In genomic region chr3:100106531-100107155, GRCh38 we compare ENCODE assay signal across 10 cellular contexts. TPM values are rescaled to one million over a fixed set of nuclear protein-coding genes. Genes with fewer than 3 reads are reported as not detected.
DNase-seq lines count a peak whose midpoint lies in the region; ATAC-seq, FAIRE-seq and TF ChIP-seq lines count a peak whose summit lies in the region.
"Had no signal": no experiment of that assay in that cellular context is flagged by ENCODE, and none has a peak within 500 bp of the region (broad histone marks: within the 10 kb centered on the region; RNA-seq: fewer than 3 reads in every experiment).

No MANE protein-coding gene starts in this region.

- TF ChIP-seq EP300 in HepG2 (IDR thresholded peaks at IDR 0.05; ENCODE audit: low read depth in 2 of 2, low read length in 2 of 2) (no peak), HepG2 (CRISPR knock-in tag; IDR thresholded peaks at IDR 0.05; ENCODE audit: borderline replicate concordance) (no peak)

- H3K4me1 Mint-ChIP-seq in nephron, result peaks cover 76% of the 10 kb centered on the region

- no peaks in the 10 kb centered on the region for H3K79me2 ChIP-seq in HepG2 (ENCODE audit: insufficient read depth, low read length)

- no peak for TF ChIP-seq CTCF in HL-60 (IDR thresholded peaks at IDR 0.05; ENCODE audit: insufficient read depth, low read length)
- TF ChIP-seq CTCF in astrocyte of the cerebellum (IDR thresholded peaks at IDR 0.05; ENCODE audit: low read depth, low read length, missing control alignments), result no peak
- TF ChIP-seq CTCF in nephron (IDR thresholded peaks at IDR 0.05; ENCODE audit: unreplicated experiment in 3 of 3), result no peak
- TF ChIP-seq CTCF in HepG2 (CRISPR knock-in tag; IDR thresholded peaks at IDR 0.05), result no peak

- no peak overlapping the region for H3K4me3 Mint-ChIP-seq in nephron

- H3K27ac Mint-ChIP-seq in nephron, result peak overlapping the region; percentile 48 to 85 (median 67)

- ATAC-seq in HG03442 (IDR thresholded peaks at IDR 0.05; ENCODE audit: unreplicated experiment) (no peak), GM21423 (IDR thresholded peaks at IDR 0.05; ENCODE audit: unreplicated experiment) (no peak), HepG2 (no peak)

- peak overlapping the region; percentile 74 for H3K27ac ChIP-seq in HL-60 (replicated peaks)
- H3K27ac ChIP-seq in HepG2 (ENCODE audit: extremely low read length, insufficient read depth, low read length), result no peak overlapping the region

- H3K4me2 ChIP-seq in HepG2 (ENCODE audit: low read depth, low read length), result no peak overlapping the region

- H3K4me1 ChIP-seq in HepG2 (ENCODE audit: insufficient read depth, low read length), result peaks cover 59% of the 10 kb centered on the region

- in situ Hi-C loops in astrocyte of the cerebellum (cut with HindIII; ENCODE audit: low sequenced_read_pairs) (no loop called here), HepG2 (cut with HindIII; ENCODE audit: extremely low pct_ligation_motif_present, low pct_unique_long_range_greater_than_20kb) (no loop called here)

- intact Hi-C loops in HepG2 (cut with micrococcal nuclease; ENCODE audit: unreplicated experiment), result no loop called here

- BruUV-seq in HepG2 (replicated peaks; lab: Mats Ljungman, UMichigan), result no TSS peak

- no peaks in the 10 kb centered on the region for H3K27me3 Mint-ChIP-seq in nephron (ENCODE audit: low read depth)
- H3K27me3 Mint-ChIP-seq: IgD-negative memory B cell had no signal

- CTCF ChIA-PET in HepG2 (lab: Yijun Ruan, JAX; ENCODE audit: low intra/inter-chr PET ratio, low total read pairs), result no interaction called here

- H3K27me3 ChIP-seq in HL-60 (ENCODE audit: insufficient read depth, poor library complexity, severe bottlenecking), result no peaks in the 10 kb centered on the region
- no peaks in the 10 kb centered on the region for H3K27me3 ChIP-seq in HepG2 (ENCODE audit: control insufficient read depth in 1 of 2, insufficient read depth in 2 of 2, low read length in 2 of 2)

- H3K36me3 Mint-ChIP-seq in nephron (ENCODE audit: low read depth), result no peaks in the 10 kb centered on the region

- DNase-seq in EH (ENCODE audit: low read depth) (peak; percentile 79), HL-60 (ENCODE audit: low read depth in 1 of 2, low spot score in 1 of 2) (no peak), astrocyte of the cerebellum (ENCODE audit: low read depth) (peak; percentile 57), HepG2 (ENCODE audit: low spot score) (no peak)
- DNase-seq: left cardiac atrium had no signal

- no peak overlapping the region for H2AFZ ChIP-seq in HepG2 (ENCODE audit: low read length)

- no peak for TF ChIP-seq RAD21 in HepG2 (CRISPR knock-in tag; IDR thresholded peaks at IDR 0.05)

- POLR2A ChIA-PET in HepG2 (lab: Yijun Ruan, JAX), result interaction anchor here (1.8 to 1.9 kb wide), 2 partner anchors 9 to 30 kb away, joined by 4 to 5 read pairs; no protein-coding TSS in a partner anchor

- H3K4me3 ChIP-seq in HL-60 (replicated peaks; ENCODE audit: insufficient read depth, low read length) (no peak overlapping the region), astrocyte of the cerebellum (ENCODE audit: low read depth, low read length) (no peak overlapping the region), HepG2 (replicated peaks in 1 of 3; ENCODE audit: insufficient read depth in 1 of 3, low read depth in 2 of 3, low read length in 3 of 3) (no peak overlapping the region)

- no peak for FAIRE-seq in HepG2 (lab: Jason Lieb, UNC)

- no peaks in the 10 kb centered on the region for H3K9me3 ChIP-seq in HepG2 (ENCODE audit: low read length)

- H3K36me3 ChIP-seq in HepG2 (replicated peaks in 1 of 2; ENCODE audit: control insufficient read depth in 1 of 2, insufficient read depth in 2 of 2, low read length in 2 of 2), result no peaks in the 10 kb centered on the region

- no peak for TF ChIP-seq POLR2A in HepG2 (IDR thresholded peaks at IDR 0.05; ENCODE audit: insufficient read depth in 1 of 2, low read depth in 2 of 2, low read length in 2 of 2)

- H3K9me3 Mint-ChIP-seq in nephron, result no peaks in the 10 kb centered on the region
- H3K9me3 Mint-ChIP-seq: IgD-negative memory B cell had no signal

- no peak overlapping the region for H3K9ac ChIP-seq in HepG2 (ENCODE audit: insufficient read depth, low read depth, low read length)

- no peaks in the 10 kb centered on the region for H4K20me1 ChIP-seq in HepG2 (ENCODE audit: insufficient read depth, low read length)

TF ChIP-seq in HepG2, 621 proteins besides CTCF, POLR2A, EP300 and RAD21:
- no peak for TF ChIP-seq ZNF235 (CRISPR knock-in tag; IDR thresholded peaks at IDR 0.05; ENCODE audit: borderline replicate concordance)
- TF ChIP-seq RARA (CRISPR knock-in tag; IDR thresholded peaks at IDR 0.05), result no peak
- TF ChIP-seq SMC3 (IDR thresholded peaks at IDR 0.05; ENCODE audit: low read length), result no peak
- no peak for TF ChIP-seq NFKBIZ (CRISPR knock-in tag; IDR thresholded peaks at IDR 0.05)
- no peak for TF ChIP-seq DBP (CRISPR knock-in tag; IDR thresholded peaks at IDR 0.05; ENCODE audit: not compliant biosample characterization)
- TF ChIP-seq MAFF (IDR thresholded peaks at IDR 0.05; ENCODE audit: low read depth, low read length), result no peak
- TF ChIP-seq ZUFSP (CRISPR knock-in tag; IDR thresholded peaks at IDR 0.05; ENCODE audit: borderline replicate concordance), result no peak
- no peak for TF ChIP-seq GATA4 (IDR thresholded peaks at IDR 0.05; ENCODE audit: borderline replicate concordance, low read depth)

RNA-seq across cellular contexts. Expression of gene FILIP1L, which starts 7.7 kb away (rescaled TPM):
- 8.1 and 10.2 TPM in 2 replicates for total RNA-seq in HepG2 (2016; rRNA removed; fragmentation: Illumina TruSeq; extraction: Trizol)
- 1.0 and 1.1 TPM in 2 replicates for total RNA-seq in HepG2 (2016; cell fraction: cytosol; rRNA removed; fragmentation: Illumina TruSeq; extraction: Trizol; ENCODE audit: low read depth)
- 7.7 and 10.2 TPM in 2 replicates for total RNA-seq in HepG2 (2016; cell fraction: insoluble cytoplasmic fraction; rRNA removed; fragmentation: Illumina TruSeq; extraction: Trizol)
- 2.4 and 3.3 TPM in 2 replicates for total RNA-seq in HepG2 (2016; cell fraction: membrane; rRNA removed; fragmentation: Illumina TruSeq; extraction: Trizol)
- total RNA-seq in HepG2 (2016; cell fraction: nucleus; rRNA removed; fragmentation: Illumina TruSeq; extraction: Trizol), result 5.5 and 5.9 TPM in 2 replicates
- 166 and 187 TPM in 2 replicates for polyA plus RNA-seq in HepG2 (2011; rRNA removed)
- polyA plus RNA-seq in HepG2 (2011; cell fraction: cytosol; rRNA removed), result 125 and 126 TPM in 2 replicates
- polyA plus RNA-seq in HepG2 (2011; cell fraction: nucleus; rRNA removed), result 122 and 131 TPM in 2 replicates
- 68.2 and 110 TPM in 2 replicates for polyA plus RNA-seq in HepG2 (2012)
- polyA plus RNA-seq in HepG2 (2016; cell fraction: cytosol; fragmentation: Illumina TruSeq; extraction: Trizol; ENCODE audit: low read depth), result 0.85 and 0.89 TPM in 2 replicates
- polyA plus RNA-seq in HepG2 (2016; cell fraction: insoluble cytoplasmic fraction; fragmentation: Illumina TruSeq; extraction: Trizol; ENCODE audit: low read depth), result 13.3 and 13.4 TPM in 2 replicates
- polyA plus RNA-seq in HepG2 (2016; cell fraction: membrane; fragmentation: Illumina TruSeq; extraction: Trizol; ENCODE audit: low read depth), result 1.5 and 2.1 TPM in 2 replicates
- polyA plus RNA-seq in HepG2 (2016; cell fraction: nucleus; fragmentation: Illumina TruSeq; extraction: Trizol; ENCODE audit: insufficient read depth, low read depth), result 8.6 and 9.7 TPM in 2 replicates
- 0.05 and 92.6 TPM in 2 replicates for polyA minus RNA-seq in HepG2 (2011; rRNA and poly(A)+ RNA removed; ENCODE audit: low replicate concordance)
- polyA minus RNA-seq in HepG2 (2011; cell fraction: cytosol; rRNA and poly(A)+ RNA removed), result 131 and 135 TPM in 2 replicates
- 134 and 197 TPM in 2 replicates for polyA minus RNA-seq in HepG2 (2011; cell fraction: nucleus; rRNA and poly(A)+ RNA removed)
- total RNA-seq: SK-MEL-5 had no signal

Comparison
In these comparisons a context has a peak if more than half of its experiments do, and no peak if none do; other contexts are left out.
1. DNase-seq: peak in EH (single experiment) and astrocyte of the cerebellum (single experiment); none in HL-60 (0 of 2) and HepG2 (single experiment).